ENCODE assay signal across 8 cellular contexts in genomic region chr7:136086712-136087111, GRCh38.
DNase-seq lines count a peak whose midpoint lies in the region; ATAC-seq, FAIRE-seq and TF ChIP-seq lines count a peak whose summit lies in the region.

No MANE protein-coding gene starts in this region.

- peak; percentile 9 for DNase-seq in activated CD4-positive, alpha-beta T cell treated with anti-CD3 and anti-CD28 coated beads, Interleukin-2, amount 10 ng/mL, durations not matched to agents 7 days and 5 days
- DNase-seq in activated CD4-positive, alpha-beta T cell treated with anti-CD3 and anti-CD28 coated beads for 1 hour, result no peak
- peak; percentile 75 for DNase-seq in NCI-H2196 treated with DMSO at 0.1 percent for 48 hours (lab: John Stamatoyannopoulos, UW; ENCODE audit: unreplicated experiment)
- peak; percentile 83 for DNase-seq in bronchial epithelial cell (ENCODE audit: low read depth)
- peak; percentile 89 for DNase-seq in islet precursor cell
- DNase-seq in stimulated activated effector memory CD8-positive, alpha-beta T cell treated with anti-CD3 and anti-CD28 coated beads, Interleukin-12 subunit alpha, Interleukin-12 subunit beta, amount 100 ng/mL, for 72 hours (ENCODE audit: low spot score in 2 of 2), result no peak

- CTCF ChIA-PET in activated CD4-positive, alpha-beta T cell treated with anti-CD3 and anti-CD28 coated beads, Interleukin-2, amount 10 ng/mL, durations not matched to agents 7 days and 5 days (lab: Charles Lee), result no interaction called here

- peak overlapping the region; percentile 9 for H3K4me3 ChIP-seq in bronchial epithelial cell (ENCODE audit: low read depth, low read length)

- POLR2A ChIA-PET in activated CD4-positive, alpha-beta T cell treated with anti-CD3 and anti-CD28 coated beads, Interleukin-2, amount 10 ng/mL, durations not matched to agents 7 days and 5 days (lab: Charles Lee), result no interaction called here

- no peaks in the 10 kb centered on the region for H3K4me1 Mint-ChIP-seq in activated CD4-positive, alpha-beta T cell treated with anti-CD3 and anti-CD28 coated beads, Interleukin-2, amount 10 ng/mL, durations not matched to agents 7 days and 5 days
- peaks cover 8% of the 10 kb centered on the region for H3K4me1 Mint-ChIP-seq in stimulated activated effector memory CD8-positive, alpha-beta T cell treated with anti-CD3 and anti-CD28 coated beads, Interleukin-12 subunit alpha, Interleukin-12 subunit beta, amount 100 ng/mL, for 72 hours

- no peaks in the 10 kb centered on the region for H3K36me3 ChIP-seq in bronchial epithelial cell (ENCODE audit: control insufficient read depth, insufficient read depth, low read length)

- no peak for TF ChIP-seq CTCF in bronchial epithelial cell (IDR thresholded peaks at IDR 0.05; ENCODE audit: insufficient read depth, low read length, severe bottlenecking)

- no peaks in the 10 kb centered on the region for H3K27me3 Mint-ChIP-seq in activated CD4-positive, alpha-beta T cell treated with anti-CD3 and anti-CD28 coated beads, Interleukin-2, amount 10 ng/mL, durations not matched to agents 7 days and 5 days

- H3K27ac Mint-ChIP-seq in activated CD4-positive, alpha-beta T cell treated with anti-CD3 and anti-CD28 coated beads, Interleukin-2, amount 10 ng/mL, durations not matched to agents 7 days and 5 days, result no peak overlapping the region
- peak overlapping the region; percentile 27 for H3K27ac Mint-ChIP-seq in stimulated activated effector memory CD8-positive, alpha-beta T cell treated with anti-CD3 and anti-CD28 coated beads, Interleukin-12 subunit alpha, Interleukin-12 subunit beta, amount 100 ng/mL, for 72 hours

- H3K36me3 Mint-ChIP-seq in activated CD4-positive, alpha-beta T cell treated with anti-CD3 and anti-CD28 coated beads, Interleukin-2, amount 10 ng/mL, durations not matched to agents 7 days and 5 days (ENCODE audit: low read depth), result no peaks in the 10 kb centered on the region
- no peaks in the 10 kb centered on the region for H3K36me3 Mint-ChIP-seq in stimulated activated effector memory CD8-positive, alpha-beta T cell treated with anti-CD3 and anti-CD28 coated beads, Interleukin-12 subunit alpha, Interleukin-12 subunit beta, amount 100 ng/mL, for 72 hours

- peak; percentile 73 for ATAC-seq in HG02610 (IDR thresholded peaks at IDR 0.05; ENCODE audit: unreplicated experiment)
- ATAC-seq in stimulated activated effector memory CD8-positive, alpha-beta T cell treated with anti-CD3 and anti-CD28 coated beads, Interleukin-12 subunit alpha, Interleukin-12 subunit beta, amount 100 ng/mL, for 72 hours, result peak; percentile 95
- ATAC-seq in HG03457 (IDR thresholded peaks at IDR 0.05; ENCODE audit: unreplicated experiment), result no peak

- no peaks in the 10 kb centered on the region for H3K27me3 ChIP-seq in bronchial epithelial cell (ENCODE audit: control insufficient read depth, insufficient read depth, low read length)

- no peak overlapping the region for H3K4me3 Mint-ChIP-seq in activated CD4-positive, alpha-beta T cell treated with anti-CD3 and anti-CD28 coated beads, Interleukin-2, amount 10 ng/mL, durations not matched to agents 7 days and 5 days
- H3K4me3 Mint-ChIP-seq in stimulated activated effector memory CD8-positive, alpha-beta T cell treated with anti-CD3 and anti-CD28 coated beads, Interleukin-12 subunit alpha, Interleukin-12 subunit beta, amount 100 ng/mL, for 72 hours, result peak overlapping the region; percentile 49

- no peak for FAIRE-seq in bronchial epithelial cell (lab: Jason Lieb, UNC)

- no peaks in the 10 kb centered on the region for H3K9me3 Mint-ChIP-seq in activated CD4-positive, alpha-beta T cell treated with anti-CD3 and anti-CD28 coated beads, Interleukin-2, amount 10 ng/mL, durations not matched to agents 7 days and 5 days
- peaks cover 2% of the 10 kb centered on the region for H3K9me3 Mint-ChIP-seq in stimulated activated effector memory CD8-positive, alpha-beta T cell treated with anti-CD3 and anti-CD28 coated beads, Interleukin-12 subunit alpha, Interleukin-12 subunit beta, amount 100 ng/mL, for 72 hours

Comparison
In these comparisons a context has a peak if more than half of its experiments do, and no peak if none do; other contexts are left out.
1. DNase-seq: peak in activated CD4-positive, alpha-beta T cell treated with anti-CD3 and anti-CD28 coated beads, Interleukin-2, amount 10 ng/mL, durations not matched to agents 7 days and 5 days (single experiment), NCI-H2196 treated with DMSO at 0.1 percent for 48 hours (single experiment), bronchial epithelial cell (single experiment) and islet precursor cell (single experiment); none in activated CD4-positive, alpha-beta T cell treated with anti-CD3 and anti-CD28 coated beads for 1 hour (single experiment) and stimulated activated effector memory CD8-positive, alpha-beta T cell treated with anti-CD3 and anti-CD28 coated beads, Interleukin-12 subunit alpha, Interleukin-12 subunit beta, amount 100 ng/mL, for 72 hours (0 of 2).